24 cellular contexts compared by ENCODE assay signal in genomic region chr4:4472344-4472958, GRCh38.
"Had no signal": no experiment of that assay in that cellular context is flagged by ENCODE, and none has a peak within 500 bp of the region (broad histone marks: within the 10 kb centered on the region; RNA-seq: fewer than 3 reads in every experiment).

No MANE protein-coding gene starts in this region.

- H3K4me1 ChIP-seq: foreskin keratinocyte, spleen had no signal

- DNase-seq: activated CD4-positive, alpha-beta T cell treated with anti-CD3 and anti-CD28 coated beads for 36 hours; activated CD4-positive, alpha-beta T cell treated with anti-CD3 and anti-CD28 coated beads, Interleukin-2, amount 50 U/mL, for 4 hours; activated CD4-positive, CD25-positive, alpha-beta regulatory T cell; activated naive CD4-positive, alpha-beta T cell treated with Interleukin-2 at 50 U/mL for 16 hours; activated T-cell treated with anti-CD3 and anti-CD28 coated beads for 4 hours; activated T-cell treated with anti-CD3 and anti-CD28 coated beads, Interleukin-2, amount 50 U/mL, for 72 hours; aorta; dorsolateral prefrontal cortex; effector memory CD4-positive, alpha-beta T cell; erythroblast; foreskin keratinocyte; heart right ventricle; midbrain; naive thymus-derived CD4-positive, alpha-beta T cell; spleen; stimulated activated CD4-positive, alpha-beta T cell treated with anti-CD3 and anti-CD28 coated beads, Interleukin-2, amount 100 ng/mL, for 48 hours; stimulated activated naive CD4-positive, alpha-beta T cell treated with Interleukin-2 at 50 U/mL for 16 hours; T-helper 1 cell had no signal

- H3K27me3 ChIP-seq: dorsolateral prefrontal cortex, foreskin keratinocyte, heart right ventricle, right atrium auricular region, spleen, tibial nerve had no signal

- H3K27ac ChIP-seq: coronary artery, dorsolateral prefrontal cortex, foreskin keratinocyte, heart right ventricle, right atrium auricular region, spleen, tibial nerve had no signal

- H3K4me3 ChIP-seq: coronary artery, dorsolateral prefrontal cortex, heart right ventricle, right atrium auricular region, spleen, tibial nerve had no signal

- H3K9me3 ChIP-seq: heart right ventricle, right atrium auricular region, spleen, tibial nerve had no signal

- H3K9me3 Mint-ChIP-seq: activated T-cell treated with anti-CD3 and anti-CD28 coated beads, Interleukin-2, amount 50 U/mL, for 72 hours; brain; memory B cell; naive thymus-derived CD4-positive, alpha-beta T cell had no signal

- H3K27me3 Mint-ChIP-seq: activated CD4-positive, alpha-beta T cell treated with anti-CD3 and anti-CD28 coated beads for 36 hours; activated naive CD8-positive, alpha-beta T cell; memory B cell; naive thymus-derived CD4-positive, alpha-beta T cell had no signal

- ATAC-seq: activated CD4-positive, alpha-beta T cell treated with anti-CD3 and anti-CD28 coated beads for 36 hours; activated T-cell treated with anti-CD3 and anti-CD28 coated beads, Interleukin-2, amount 50 U/mL, for 72 hours; foreskin keratinocyte; heart right ventricle; naive thymus-derived CD4-positive, alpha-beta T cell had no signal

- H3K27ac Mint-ChIP-seq: activated CD4-positive, alpha-beta T cell treated with anti-CD3 and anti-CD28 coated beads for 36 hours; activated naive CD8-positive, alpha-beta T cell; activated T-cell treated with anti-CD3 and anti-CD28 coated beads, Interleukin-2, amount 50 U/mL, for 72 hours; memory B cell; naive thymus-derived CD4-positive, alpha-beta T cell had no signal

- H3K4me3 Mint-ChIP-seq: activated CD4-positive, alpha-beta T cell treated with anti-CD3 and anti-CD28 coated beads for 36 hours; activated naive CD8-positive, alpha-beta T cell; activated T-cell treated with anti-CD3 and anti-CD28 coated beads, Interleukin-2, amount 50 U/mL, for 72 hours; brain; memory B cell; naive thymus-derived CD4-positive, alpha-beta T cell had no signal
